In the genomic region with DNA sequence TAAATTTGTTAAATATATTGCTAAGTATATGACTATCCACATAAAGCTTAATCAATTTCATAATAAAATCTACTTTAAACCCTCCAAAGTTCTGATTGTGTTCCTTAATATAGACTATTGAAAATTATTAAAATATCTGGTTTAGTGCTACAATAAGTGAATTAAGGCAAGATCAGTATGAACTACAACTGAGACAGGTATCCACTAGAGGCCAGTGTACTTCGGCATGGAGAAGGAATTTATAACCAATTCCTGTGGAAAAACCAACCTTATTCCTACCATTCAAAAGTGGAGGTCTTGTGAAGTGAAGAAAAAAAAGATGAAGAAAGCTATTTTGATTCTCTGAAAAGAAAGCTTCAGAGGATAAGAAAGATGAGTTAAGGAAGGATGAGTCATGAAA, we compare ENCODE assay signal across 22 cellular contexts.
DNase-seq lines count a peak whose midpoint lies in the region; TF ChIP-seq lines count a peak whose summit lies in the region.
"Had no signal": no experiment of that assay in that cellular context is flagged by ENCODE, and none has a peak within 500 bp of the region (broad histone marks: within the 10 kb centered on the region; RNA-seq: fewer than 3 reads in every experiment).

No MANE protein-coding gene starts in this region.

- no peak overlapping the region for H2BK15ac ChIP-seq in mesenchymal stem cell (ENCODE audit: low read depth, poor library complexity, severe bottlenecking)

- no peak overlapping the region for H3K9ac ChIP-seq in mesenchymal stem cell (ENCODE audit: low read length)

- H4K20me1 ChIP-seq in OCI-LY7 (ENCODE audit: insufficient read depth, low read length), result no peaks in the 10 kb centered on the region

- H3K14ac ChIP-seq in mesenchymal stem cell (ENCODE audit: low read length in 2 of 2), result no peak overlapping the region

- no peak overlapping the region for H3K18ac ChIP-seq in mesenchymal stem cell (ENCODE audit: low read depth in 1 of 2, low read length in 2 of 2)

- H3K4me2 ChIP-seq in OCI-LY7 (ENCODE audit: low read length) (no peak overlapping the region), mesenchymal stem cell (ENCODE audit: low read length, poor library complexity, severe bottlenecking) (no peak overlapping the region)

- H2BK12ac ChIP-seq in mesenchymal stem cell (ENCODE audit: low read length in 2 of 2), result no peak overlapping the region

- no peak overlapping the region for H3K4ac ChIP-seq in mesenchymal stem cell (ENCODE audit: low read depth in 1 of 2, low read length in 2 of 2)

- no peak overlapping the region for H2BK5ac ChIP-seq in mesenchymal stem cell (ENCODE audit: low read depth, low read length, poor library complexity, severe bottlenecking)

- H3K79me1 ChIP-seq in mesenchymal stem cell (replicated peaks; ENCODE audit: low read length, poor library complexity, severe bottlenecking), result peaks cover 14% of the 10 kb centered on the region

- H3K27ac ChIP-seq in OCI-LY7 (ENCODE audit: low read depth, low read length, poor library complexity, severe bottlenecking), result no peak overlapping the region
- no peak overlapping the region for H3K27ac ChIP-seq in mesenchymal stem cell (ENCODE audit: low read length, poor library complexity, severe bottlenecking)
- no peak overlapping the region for H3K27ac ChIP-seq in tibial nerve
- H3K27ac ChIP-seq: cardiac muscle cell, ovary, SK-N-MC, WERI-Rb-1 had no signal

- POLR2A ChIA-PET in OCI-LY7 (lab: Charles Lee), result interaction anchor here (0.6 to 2.4 kb wide), 2 partner anchors 13 to 298 kb away, joined by 3 to 8 read pairs; no protein-coding TSS in a partner anchor

- CTCF ChIA-PET in OCI-LY7 (lab: Charles Lee; ENCODE audit: unreplicated experiment), result no interaction called here

- no peak overlapping the region for H2AFZ ChIP-seq in OCI-LY7 (ENCODE audit: low read length)
- no peak overlapping the region for H2AFZ ChIP-seq in mesenchymal stem cell (ENCODE audit: low read depth, low read length)

- no peak overlapping the region for H2AK5ac ChIP-seq in mesenchymal stem cell (ENCODE audit: low read length, severe bottlenecking)

- no peak for TF ChIP-seq POLR2A in tibial nerve (IDR thresholded peaks at IDR 0.05)

- H3K36me3 ChIP-seq in OCI-LY7 (ENCODE audit: insufficient read depth, low read length) (no peaks in the 10 kb centered on the region), mesenchymal stem cell (ENCODE audit: control insufficient read depth in 1 of 2, insufficient read depth in 2 of 2, low read depth in 1 of 2, low read length in 2 of 2) (peaks cover 0 to 22% of the 10 kb centered on the region in 2 experiments), tibial nerve (peaks cover 0 to 25% (median 0%) of the 10 kb centered on the region in 3 donors)
- H3K36me3 ChIP-seq: cardiac muscle cell, HAP-1, ovary, WERI-Rb-1 had no signal

- 0 out of 2 replicates have a peak, but pooled peaks have one; percentile 14 for TF ChIP-seq CTCF in OCI-LY7 (conservative IDR thresholded peaks at IDR 0.05; ENCODE audit: low read length)
- TF ChIP-seq CTCF in chondrocyte (IDR thresholded peaks at IDR 0.05), result peak; percentile 68
- no peak for TF ChIP-seq CTCF in tibial nerve (IDR thresholded peaks at IDR 0.05)
- TF ChIP-seq CTCF in CD14-positive monocyte (IDR thresholded peaks at IDR 0.05), result no peak

- no TSS peak for BruUV-seq in OCI-LY7 (replicated peaks; lab: Mats Ljungman, UMichigan)

- H3K4me1 ChIP-seq in OCI-LY7 (ENCODE audit: insufficient read depth, low read length, poor library complexity, severe bottlenecking) (no peaks in the 10 kb centered on the region), mesenchymal stem cell (ENCODE audit: control insufficient read depth, insufficient read depth, low read depth, low read length) (peaks cover 1% of the 10 kb centered on the region), tibial nerve (peaks cover 0 to 8% (median 0%) of the 10 kb centered on the region in 4 donors)
- H3K4me1 ChIP-seq: HAP-1 had no signal

- no peak overlapping the region for H4K8ac ChIP-seq in mesenchymal stem cell (ENCODE audit: low read length)

- H3K9me3 Mint-ChIP-seq in chondrocyte (ENCODE audit: low read depth) (peaks cover 12% of the 10 kb centered on the region), CD14-positive monocyte (peaks cover 4 to 15% (median 7%) of the 10 kb centered on the region in 7 donors)

- no peak overlapping the region for H3K4me3 ChIP-seq in OCI-LY7 (ENCODE audit: low read depth, low read length, poor library complexity, severe bottlenecking)
- no peak overlapping the region for H3K4me3 ChIP-seq in mesenchymal stem cell (ENCODE audit: insufficient read depth in 1 of 2, low read depth in 1 of 2, low read length in 2 of 2)
- no peak overlapping the region for H3K4me3 ChIP-seq in tibial nerve
- H3K4me3 ChIP-seq: cardiac muscle cell, HAP-1, K562, lung, ovary, SK-N-MC had no signal

- peaks cover 10% of the 10 kb centered on the region; the same call in 1 of the 2 replicates for H3K9me3 ChIP-seq in OCI-LY7 (ENCODE audit: low read length)
- peaks cover 17% of the 10 kb centered on the region for H3K9me3 ChIP-seq in mesenchymal stem cell (ENCODE audit: control insufficient read depth, low read length)
- H3K9me3 ChIP-seq in tibial nerve, result peaks cover 0 to 18% (median 5%) of the 10 kb centered on the region in 4 donors
- H3K9me3 ChIP-seq: HAP-1, ovary had no signal

- H3K36me3 Mint-ChIP-seq in chondrocyte (ENCODE audit: low read depth), result peaks cover 3% of the 10 kb centered on the region
- H3K36me3 Mint-ChIP-seq in CD14-positive monocyte, result peaks cover 7 to 20% of the 10 kb centered on the region in 2 donors

- no peaks in the 10 kb centered on the region for H3K27me3 ChIP-seq in mesenchymal stem cell (ENCODE audit: control insufficient read depth in 1 of 2, insufficient read depth in 1 of 2, low read length in 2 of 2)
- H3K27me3 ChIP-seq in tibial nerve, result no peaks in the 10 kb centered on the region
- H3K27me3 ChIP-seq: cardiac muscle cell, ovary had no signal

- no peak overlapping the region for H4K91ac ChIP-seq in mesenchymal stem cell (ENCODE audit: low read length)

- intact Hi-C loops in OCI-LY7 (cut with micrococcal nuclease; ENCODE audit: unreplicated experiment) (no loop called here), CD14-positive monocyte (cut with micrococcal nuclease) (no loop called here)

- TF ChIP-seq EP300 in tibial nerve (IDR thresholded peaks at IDR 0.05), result no peak

- no peaks in the 10 kb centered on the region for H3K79me2 ChIP-seq in OCI-LY7 (ENCODE audit: insufficient read depth, low read depth, low read length)

- no peak overlapping the region for H3K4me3 Mint-ChIP-seq in chondrocyte (ENCODE audit: unreplicated experiment)
- H3K4me3 Mint-ChIP-seq in CD14-positive monocyte, result no peak overlapping the region
- H3K4me3 Mint-ChIP-seq: CD4-positive, CD25-positive, alpha-beta regulatory T cell had no signal

- no peaks in the 10 kb centered on the region for H3K9me2 ChIP-seq in OCI-LY7 (ENCODE audit: insufficient read depth, low read length)

- no peak overlapping the region for H3K23ac ChIP-seq in mesenchymal stem cell (ENCODE audit: low read length in 2 of 2)

- H3K27me3 Mint-ChIP-seq in chondrocyte (ENCODE audit: low read depth) (no peaks in the 10 kb centered on the region), CD14-positive monocyte (ENCODE audit: low read depth in 3 of 3) (peaks cover 0 to 1% (median 0%) of the 10 kb centered on the region in 3 donors)
- H3K27me3 Mint-ChIP-seq: CD4-positive, CD25-positive, alpha-beta regulatory T cell had no signal

- H3K27ac Mint-ChIP-seq in chondrocyte (ENCODE audit: unreplicated experiment) (no peak overlapping the region), CD14-positive monocyte (no peak overlapping the region)
- H3K27ac Mint-ChIP-seq: CD4-positive, CD25-positive, alpha-beta regulatory T cell had no signal

- DNase-seq in COLO829 (ENCODE audit: low spot score), result peak; percentile 28
- no peak for DNase-seq in OCI-LY7 (ENCODE audit: low spot score)
- no peak for DNase-seq in chondrocyte (ENCODE audit: low spot score)
- peak; percentile 18 for DNase-seq in mesenchymal stem cell
- DNase-seq in DMS53 (lab: John Stamatoyannopoulos, UW), result no peak
- no peak for DNase-seq in NCI-H128 (lab: John Stamatoyannopoulos, UW; ENCODE audit: unreplicated experiment)
- DNase-seq in tibial nerve (ENCODE audit: low spot score in 2 of 2), result no peak
- DNase-seq in CD14-positive monocyte (ENCODE audit: low spot score), result no peak
- DNase-seq: activated effector memory CD4-positive, alpha-beta T cell treated with Interleukin-2 at 50 U/mL for 16 hours; CD4-positive, CD25-positive, alpha-beta regulatory T cell; foreskin melanocyte; islet precursor cell; NCI-H2171; NCI-H524; NK-92 treated with Interleukin-12 subunit alpha and Interleukin-12 subunit beta, amount 100 ng/mL, for 24 hours; ovary; WERI-Rb-1 had no signal

- H2BK120ac ChIP-seq in mesenchymal stem cell (ENCODE audit: low read depth, low read length), result no peak overlapping the region

- no CpG with 5 or more reads among the region's 1 CpG for WGBS in mesenchymal stem cell
- 82 to 89% methylated on average over 1 of the region's 1 CpG for WGBS in tibial nerve, 2 donors

- peaks cover 8% of the 10 kb centered on the region for H3K4me1 Mint-ChIP-seq in chondrocyte (ENCODE audit: low read depth)
- no peaks in the 10 kb centered on the region for H3K4me1 Mint-ChIP-seq in CD14-positive monocyte

Comparison
In these comparisons a context has a peak if more than half of its experiments do, and no peak if none do; other contexts are left out.
1. DNase-seq: peak in COLO829 (single experiment) and mesenchymal stem cell (single experiment); none in OCI-LY7 (single experiment), chondrocyte (single experiment), DMS53 (single experiment), NCI-H128 (single experiment), tibial nerve (0 of 2) and CD14-positive monocyte (single experiment).
2. CTCF ChIP-seq: peak in OCI-LY7 (single experiment) and chondrocyte (single experiment); none in tibial nerve (0 of 5) and CD14-positive monocyte (single experiment).